In genomic region chr11:72222106-72222891, GRCh38 we compare ENCODE assay signal across 9 cellular contexts. TPM values are rescaled to one million over a fixed set of nuclear protein-coding genes. Genes with fewer than 3 reads are reported as not detected.
A peak's percentile ranks its signal among the peaks of the same experiment; 100 is the strongest.
DNase-seq lines count a peak whose midpoint lies in the region; ATAC-seq and TF ChIP-seq lines count a peak whose summit lies in the region.
"Had no signal": no experiment of that assay in that cellular context is flagged by ENCODE, and none has a peak within 500 bp of the region (broad histone marks: within the 10 kb centered on the region; RNA-seq: fewer than 3 reads in every experiment).

No MANE protein-coding gene starts in this region.

- peaks cover 5% of the 10 kb centered on the region for H3K27me3 Mint-ChIP-seq in progenitor cell of endocrine pancreas

- no peak for ATAC-seq in GM21528 (IDR thresholded peaks at IDR 0.05; ENCODE audit: low FRiP score, unreplicated experiment)

- POLR2A ChIA-PET in OCI-LY7 (lab: Charles Lee) = interaction anchor here (0.7 to 1.3 kb wide), 4 partner anchors 11 to 62 kb away, joined by 3 to 4 read pairs (median 4); no protein-coding TSS in a partner anchor

- no peaks in the 10 kb centered on the region for H4K20me1 ChIP-seq in OCI-LY7 (ENCODE audit: insufficient read depth, low read length)

- peaks cover 24% of the 10 kb centered on the region for H3K4me1 Mint-ChIP-seq in progenitor cell of endocrine pancreas (ENCODE audit: low read depth)

- no peak for TF ChIP-seq CTCF in OCI-LY7 (conservative IDR thresholded peaks at IDR 0.05; ENCODE audit: low read length)
- TF ChIP-seq CTCF in epithelial cell of proximal tubule (conservative IDR thresholded peaks at IDR 0.05; ENCODE audit: low read depth, low read length) = no peak
- TF ChIP-seq CTCF in progenitor cell of endocrine pancreas (IDR thresholded peaks at IDR 0.05; ENCODE audit: unreplicated experiment) = no peak

- intact Hi-C loops in OCI-LY7 (cut with micrococcal nuclease; ENCODE audit: unreplicated experiment) = loop anchor here (5.0 kb wide), 3 partner anchors 210 to 930 kb away; partner anchors contain the start of gene CLPB

- H3K79me2 ChIP-seq in OCI-LY7 (ENCODE audit: insufficient read depth, low read depth, low read length) = peaks cover 26% of the 10 kb centered on the region; the same call in 1 of the 2 replicates

- H3K36me3 Mint-ChIP-seq in progenitor cell of endocrine pancreas (ENCODE audit: insufficient read depth) = no peaks in the 10 kb centered on the region

- H3K27ac Mint-ChIP-seq in progenitor cell of endocrine pancreas = peak overlapping the region; percentile 94

- H3K4me3 ChIP-seq in OCI-LY7 (ENCODE audit: low read depth, low read length, poor library complexity, severe bottlenecking) (peak overlapping the region; percentile 77), epithelial cell of proximal tubule (ENCODE audit: low read depth, low read length) (peak overlapping the region; percentile 91)

- H3K4me2 ChIP-seq in OCI-LY7 (ENCODE audit: low read length) = peak overlapping the region; percentile 91

- H3K4me1 ChIP-seq in OCI-LY7 (ENCODE audit: insufficient read depth, low read length, poor library complexity, severe bottlenecking) = peaks cover 52% of the 10 kb centered on the region

- H3K36me3 ChIP-seq in OCI-LY7 (ENCODE audit: insufficient read depth, low read length) = peaks cover 10% of the 10 kb centered on the region; the same call in 1 of the 2 replicates

- H3K9me3 Mint-ChIP-seq in progenitor cell of endocrine pancreas (ENCODE audit: low read depth) = no peaks in the 10 kb centered on the region

- H3K9me3 ChIP-seq in OCI-LY7 (ENCODE audit: low read length) = no peaks in the 10 kb centered on the region

- DNase-seq in GM03348 (ENCODE audit: low spot score) (peak; percentile 1), OCI-LY7 (ENCODE audit: low spot score) (peak; percentile 22), epithelial cell of proximal tubule (ENCODE audit: low read depth) (no peak), progenitor cell of endocrine pancreas (ENCODE audit: low spot score, unreplicated experiment) (no peak), occipital lobe (lab: John Stamatoyannopoulos, UW) (no peak), HT-29 (ENCODE audit: low spot score) (no peak)
- DNase-seq in activated effector memory CD4-positive, alpha-beta T cell treated with Interleukin-2 at 50 U/mL for 16 hours = no peak

- no peaks in the 10 kb centered on the region for H3K9me2 ChIP-seq in OCI-LY7 (ENCODE audit: insufficient read depth, low read length)

- BruUV-seq in OCI-LY7 (replicated peaks; lab: Mats Ljungman, UMichigan) = no TSS peak

- CTCF ChIA-PET in OCI-LY7 (lab: Charles Lee; ENCODE audit: unreplicated experiment) = no interaction called here

- peak overlapping the region; percentile 83 for H3K4me3 Mint-ChIP-seq in progenitor cell of endocrine pancreas (ENCODE audit: low read depth)

- H2AFZ ChIP-seq in OCI-LY7 (ENCODE audit: low read length) = peak overlapping the region; percentile 84; the same call in 1 of the 2 replicates

- H3K27ac ChIP-seq in OCI-LY7 (ENCODE audit: low read depth, low read length, poor library complexity, severe bottlenecking) = peak overlapping the region; percentile 91

RNA-seq across cellular contexts. Expression of gene INPPL1, which starts 2.3 kb away (rescaled TPM):
- total RNA-seq in OCI-LY7 (2014; rRNA removed; shearing (Covaris generic)) = 60.9 and 103 TPM in 2 replicates
- total RNA-seq in OCI-LY7 (2022) (195 and 216 TPM in 2 replicates), epithelial cell of proximal tubule (66.5 and 73.2 TPM in 2 replicates), progenitor cell of endocrine pancreas (389 and 394 TPM in 2 replicates), occipital lobe (9.4 TPM)
- total RNA-seq in HT-29 (2014; rRNA removed; shearing (Covaris generic)) = 97.2 and 133 TPM in 2 replicates

RNA-seq across cellular contexts. Expression of gene FOLR2, which starts 5.7 kb away (rescaled TPM):
- 13.4 and 14.4 TPM in 2 replicates for total RNA-seq in OCI-LY7 (2014; rRNA removed; shearing (Covaris generic))
- total RNA-seq in OCI-LY7 (2022) (12.8 and 14.6 TPM in 2 replicates), epithelial cell of proximal tubule (not detected in 2 replicates), progenitor cell of endocrine pancreas (not detected in 2 replicates), occipital lobe (5.8 TPM)
- not detected in 2 replicates for total RNA-seq in HT-29 (2014; rRNA removed; shearing (Covaris generic))
- total RNA-seq: SK-MEL-5 had no signal

RNA-seq across cellular contexts. Expression of gene PHOX2A, which starts 21.7 kb away (rescaled TPM):
- not detected in 2 replicates for total RNA-seq in OCI-LY7 (2014; rRNA removed; shearing (Covaris generic))
- total RNA-seq in OCI-LY7 (2022) (not detected in 2 replicates), epithelial cell of proximal tubule (not detected in 2 replicates), progenitor cell of endocrine pancreas (not detected in 2 replicates), occipital lobe (not detected)
- not detected in 2 replicates for total RNA-seq in HT-29 (2014; rRNA removed; shearing (Covaris generic))
- total RNA-seq: SK-MEL-5 had no signal

RNA-seq across cellular contexts. Expression of gene FOLR1, which starts 30.4 kb away (rescaled TPM):
- total RNA-seq in OCI-LY7 (2014; rRNA removed; shearing (Covaris generic)) = not detected in 2 replicates
- not detected in 2 replicates for total RNA-seq in OCI-LY7 (2022)
- 1.5 and 12.3 TPM in 2 replicates for total RNA-seq in epithelial cell of proximal tubule
- 5.6 and 6.4 TPM in 2 replicates for total RNA-seq in progenitor cell of endocrine pancreas
- not detected for total RNA-seq in occipital lobe
- 6.1 and 6.2 TPM in 2 replicates for total RNA-seq in HT-29 (2014; rRNA removed; shearing (Covaris generic))
- total RNA-seq: SK-MEL-5 had no signal

Comparison
In these comparisons a context has a peak if more than half of its experiments do, and no peak if none do; other contexts are left out.
1. DNase-seq: peak in GM03348 (single experiment) and OCI-LY7 (single experiment); none in epithelial cell of proximal tubule (single experiment), progenitor cell of endocrine pancreas (single experiment), activated effector memory CD4-positive, alpha-beta T cell treated with Interleukin-2 at 50 U/mL for 16 hours (single experiment), occipital lobe (single experiment) and HT-29 (single experiment).